In genomic region chr2:35410431-35411061, GRCh38 we compare ENCODE assay signal across 8 cellular contexts.
A peak's percentile ranks its signal among the peaks of the same experiment; 100 is the strongest.
DNase-seq lines count a peak whose midpoint lies in the region; ATAC-seq and TF ChIP-seq lines count a peak whose summit lies in the region.

No MANE protein-coding gene starts in this region.

- 35 to 38% methylated on average over 5 of the region's 5 CpGs for WGBS in sigmoid colon, 2 donors

- no peak for TF ChIP-seq EP300 in sigmoid colon (IDR thresholded peaks at IDR 0.05)

- no peaks in the 10 kb centered on the region for H3K4me1 Mint-ChIP-seq in glutamatergic neuron (ENCODE audit: low read depth, unreplicated experiment)

- no peaks in the 10 kb centered on the region for H3K36me3 Mint-ChIP-seq in glutamatergic neuron (ENCODE audit: unreplicated experiment)

- TF ChIP-seq CTCF in GM12875 (IDR thresholded peaks at IDR 0.05; ENCODE audit: borderline replicate concordance, insufficient read depth, low read depth, low read length): peak; percentile 83
- peak; percentile 94 for TF ChIP-seq CTCF in glutamatergic neuron (IDR thresholded peaks at IDR 0.05; ENCODE audit: partially characterized antibody, unreplicated experiment)
- peak; percentile 39 to 89 (median 60) for TF ChIP-seq CTCF in sigmoid colon (IDR thresholded peaks at IDR 0.05)

- H3K4me3 ChIP-seq in GM12875 (ENCODE audit: low read depth, low read length) (no peak overlapping the region), sigmoid colon (no peak overlapping the region)

- DNase-seq in AG20443 (ENCODE audit: low spot score): peak; percentile 54
- peak; percentile 52 for DNase-seq in NCI-H460 (ENCODE audit: extremely low read depth, low read depth)
- peak; percentile 18 for DNase-seq in activated T-helper 9 cell treated with anti-CD3 and anti-CD28 coated beads, Interleukin-2, amount 50 U/mL, for 16 hours (ENCODE audit: low read depth)
- DNase-seq in glutamatergic neuron: peak; percentile 80
- DNase-seq in sigmoid colon: no peak
- no peak for DNase-seq in NCI-H524 treated with DMSO at 0.1 percent for 48 hours (lab: John Stamatoyannopoulos, UW)

- peak; percentile 80 for ATAC-seq in HG02884 (IDR thresholded peaks at IDR 0.05; ENCODE audit: unreplicated experiment)

- H3K27ac ChIP-seq in sigmoid colon: no peak overlapping the region

- H3K27me3 Mint-ChIP-seq in glutamatergic neuron (ENCODE audit: unreplicated experiment): peaks cover 2% of the 10 kb centered on the region

- TF ChIP-seq POLR2A in sigmoid colon (IDR thresholded peaks at IDR 0.05): no peak

- no peaks in the 10 kb centered on the region for H3K9me3 ChIP-seq in sigmoid colon

- H3K4me1 ChIP-seq in sigmoid colon: no peaks in the 10 kb centered on the region

- intact Hi-C loops in sigmoid colon (cut with DNase I): loop anchor here (5.0 kb wide), 2 partner anchors 1313 to 1398 kb away; no protein-coding TSS in a partner anchor

- H3K27me3 ChIP-seq in sigmoid colon: no peaks in the 10 kb centered on the region

- no peaks in the 10 kb centered on the region for H3K36me3 ChIP-seq in sigmoid colon

- no peaks in the 10 kb centered on the region for H3K9me3 Mint-ChIP-seq in glutamatergic neuron (ENCODE audit: unreplicated experiment)

- H3K27ac Mint-ChIP-seq in glutamatergic neuron (ENCODE audit: unreplicated experiment): no peak overlapping the region

- no peak overlapping the region for H3K4me3 Mint-ChIP-seq in glutamatergic neuron (ENCODE audit: unreplicated experiment)

Comparison
In these comparisons a context has a peak if more than half of its experiments do, and no peak if none do; other contexts are left out.
1. DNase-seq: peak in AG20443 (single experiment), NCI-H460 (single experiment), activated T-helper 9 cell treated with anti-CD3 and anti-CD28 coated beads, Interleukin-2, amount 50 U/mL, for 16 hours (single experiment) and glutamatergic neuron (single experiment); none in sigmoid colon (single experiment) and NCI-H524 treated with DMSO at 0.1 percent for 48 hours (single experiment).
2. Peak in every context shown above with its lines, with median percentiles within 50 percentile points of each other: CTCF ChIP-seq.